ENCODE assay signal across 11 cellular contexts in the genomic region with DNA sequence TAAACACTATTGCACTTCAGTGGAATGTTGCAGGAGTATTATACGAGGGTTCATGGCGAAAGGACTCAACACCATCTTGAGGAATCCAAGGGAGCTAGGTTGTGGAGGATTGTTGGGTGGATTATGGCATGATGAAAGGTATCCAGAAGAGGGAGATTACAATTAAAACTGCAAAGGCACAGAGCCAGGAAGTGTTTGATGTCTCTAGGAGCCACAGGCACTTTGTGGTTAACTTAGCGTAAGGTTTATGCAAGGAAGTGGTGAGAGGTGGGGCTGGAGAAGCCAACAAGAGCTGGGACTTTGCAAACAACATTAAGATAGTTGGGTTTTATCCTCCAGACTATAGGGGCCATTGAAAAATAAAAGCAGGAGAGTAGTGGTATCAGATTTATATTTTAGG.
DNase-seq lines count a peak whose midpoint lies in the region; ATAC-seq and TF ChIP-seq lines count a peak whose summit lies in the region.
"Had no signal": no experiment of that assay in that cellular context is flagged by ENCODE, and none has a peak within 500 bp of the region (broad histone marks: within the 10 kb centered on the region; RNA-seq: fewer than 3 reads in every experiment).

No MANE protein-coding gene starts in this region.

- H4K5ac ChIP-seq in mesendoderm (ENCODE audit: low read length): no peak overlapping the region

- no peak overlapping the region for H2BK120ac ChIP-seq in mesendoderm (ENCODE audit: low read depth, low read length)

- no peaks in the 10 kb centered on the region for H3K79me2 ChIP-seq in Loucy (ENCODE audit: insufficient read depth, low read length)
- no peaks in the 10 kb centered on the region for H3K79me2 ChIP-seq in mesendoderm (ENCODE audit: control insufficient read depth, insufficient read depth, low read length)

- H3K4me3 ChIP-seq in Loucy (ENCODE audit: low read length, poor library complexity, severe bottlenecking): no peak overlapping the region
- no peak overlapping the region for H3K4me3 ChIP-seq in mesendoderm (ENCODE audit: low read length)

- no peaks in the 10 kb centered on the region for H3K36me3 Mint-ChIP-seq in activated T-helper 17 cell treated with anti-CD3 and anti-CD28 coated beads, Interleukin-2, amount 50 U/mL, for 72 hours (ENCODE audit: low read depth)

- H3K4me1 ChIP-seq in Loucy (ENCODE audit: insufficient read depth, low read length, poor library complexity, severe bottlenecking): peaks cover 17% of the 10 kb centered on the region
- peaks cover 3% of the 10 kb centered on the region for H3K4me1 ChIP-seq in mesendoderm (ENCODE audit: control insufficient read depth, low read depth, low read length)

- no peak overlapping the region for H3K23ac ChIP-seq in mesendoderm (ENCODE audit: low read length)

- no peak overlapping the region for H2AK5ac ChIP-seq in mesendoderm (ENCODE audit: low read length)

- H4K20me1 ChIP-seq in Loucy (ENCODE audit: insufficient read depth, low read length, poor library complexity, severe bottlenecking): no peaks in the 10 kb centered on the region

- H3K9me3 ChIP-seq in Loucy (ENCODE audit: insufficient read depth, low read depth, low read length): no peaks in the 10 kb centered on the region

- H3K4ac ChIP-seq in mesendoderm (ENCODE audit: low read depth, low read length): no peak overlapping the region

- no peak overlapping the region for H3K27ac ChIP-seq in mesendoderm (ENCODE audit: low read depth, low read length)

- no peaks in the 10 kb centered on the region for H3K27me3 Mint-ChIP-seq in activated T-helper 17 cell treated with anti-CD3 and anti-CD28 coated beads, Interleukin-2, amount 50 U/mL, for 72 hours
- H3K27me3 Mint-ChIP-seq: progenitor cell of endocrine pancreas had no signal

- H3K36me3 ChIP-seq in Loucy (ENCODE audit: insufficient read depth, low read length) (no peaks in the 10 kb centered on the region), mesendoderm (ENCODE audit: control insufficient read depth, insufficient read depth, low read length) (no peaks in the 10 kb centered on the region)

- H3K4me3 Mint-ChIP-seq in activated T-helper 17 cell treated with anti-CD3 and anti-CD28 coated beads, Interleukin-2, amount 50 U/mL, for 72 hours: no peak overlapping the region

- H3K9me3 Mint-ChIP-seq in activated T-helper 17 cell treated with anti-CD3 and anti-CD28 coated beads, Interleukin-2, amount 50 U/mL, for 72 hours: no peaks in the 10 kb centered on the region

- H3K27me3 ChIP-seq in Loucy (ENCODE audit: insufficient read depth, low read length, poor library complexity, severe bottlenecking) (peaks cover 23% of the 10 kb centered on the region), mesendoderm (ENCODE audit: insufficient read depth, low read length, poor library complexity) (no peaks in the 10 kb centered on the region)

- TF ChIP-seq CTCF in Loucy (conservative IDR thresholded peaks at IDR 0.05; ENCODE audit: low read length): no peak

- DNase-seq in GDM1 (lab: John Stamatoyannopoulos, UW): peak; percentile 5
- DNase-seq in mesendoderm: peak; percentile 22
- no peak for DNase-seq in GOT3 (lab: John Stamatoyannopoulos, UW)
- DNase-seq in AG08396 (ENCODE audit: low spot score): no peak
- DNase-seq: NCI-H1105 treated with DMSO at 0.1 percent for 48 hours, SHP77 had no signal

- no peaks in the 10 kb centered on the region for H3K79me1 ChIP-seq in mesendoderm (ENCODE audit: low read length)

- H3K4me2 ChIP-seq in Loucy (ENCODE audit: low read depth, low read length, poor library complexity, severe bottlenecking): peak overlapping the region; percentile 48
- no peak overlapping the region for H3K4me2 ChIP-seq in mesendoderm (ENCODE audit: low read length)

- no peak overlapping the region for H4K8ac ChIP-seq in mesendoderm (ENCODE audit: low read depth, low read length)

- no peak overlapping the region for H3K56ac ChIP-seq in mesendoderm (ENCODE audit: low read length)

- H3K9me2 ChIP-seq in Loucy (replicated peaks; ENCODE audit: low read depth, low read length): no peaks in the 10 kb centered on the region

- H3K9ac ChIP-seq in Loucy (ENCODE audit: low read depth, low read length, poor library complexity, severe bottlenecking) (no peak overlapping the region), mesendoderm (ENCODE audit: low read length) (no peak overlapping the region)

- H2BK15ac ChIP-seq in mesendoderm (replicated peaks; ENCODE audit: low read depth): no peak overlapping the region

- no peak overlapping the region for H2BK5ac ChIP-seq in mesendoderm (ENCODE audit: low read length)

- H3F3A ChIP-seq in Loucy (ENCODE audit: low read depth): no peaks in the 10 kb centered on the region

- H3K18ac ChIP-seq in mesendoderm (ENCODE audit: low read length): no peak overlapping the region

- no peak overlapping the region for H3K27ac Mint-ChIP-seq in activated T-helper 17 cell treated with anti-CD3 and anti-CD28 coated beads, Interleukin-2, amount 50 U/mL, for 72 hours
- H3K27ac Mint-ChIP-seq: progenitor cell of endocrine pancreas had no signal

- peak; percentile 85 for ATAC-seq in activated T-helper 17 cell treated with anti-CD3 and anti-CD28 coated beads, Interleukin-2, amount 50 U/mL, for 72 hours (replicated peaks)
- ATAC-seq in GM18873 (IDR thresholded peaks at IDR 0.05; ENCODE audit: low FRiP score, unreplicated experiment): no peak
- ATAC-seq in GM18520 (IDR thresholded peaks at IDR 0.05; ENCODE audit: unreplicated experiment): no peak

- no CpG with 5 or more reads among the region's 3 CpGs for WGBS in mesendoderm (ENCODE audit: extremely low coverage, insufficient coverage, low lambda C conversion rate)

- no peak overlapping the region for H2AFZ ChIP-seq in Loucy (ENCODE audit: low read length)

- no peaks in the 10 kb centered on the region for H3K4me1 Mint-ChIP-seq in activated T-helper 17 cell treated with anti-CD3 and anti-CD28 coated beads, Interleukin-2, amount 50 U/mL, for 72 hours

Comparison
In these comparisons a context has a peak if more than half of its experiments do, and no peak if none do; other contexts are left out.
1. DNase-seq: peak in GDM1 (single experiment) and mesendoderm (single experiment); none in GOT3 (single experiment) and AG08396 (single experiment).